ENCODE assay signal across 12 cellular contexts in the genomic region with DNA sequence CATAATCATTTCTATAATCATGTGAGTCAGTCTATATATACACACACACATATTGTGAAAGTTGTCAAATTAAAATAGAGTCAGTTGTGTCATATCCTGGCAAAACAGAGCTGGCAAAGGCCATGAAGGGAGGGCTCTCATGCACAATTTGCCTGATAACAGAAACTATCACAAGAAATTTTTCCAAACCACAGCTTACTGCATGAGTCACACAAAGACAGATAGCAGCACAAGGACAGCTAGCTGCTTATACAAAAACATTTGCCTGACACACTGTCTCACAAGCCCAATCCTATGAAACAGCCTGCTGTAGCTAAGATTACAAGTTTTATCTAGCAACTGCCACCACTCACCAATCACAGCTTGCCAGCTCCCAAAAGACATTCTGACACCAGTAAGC.
DNase-seq lines count a peak whose midpoint lies in the region; ATAC-seq lines count a peak whose summit lies in the region.
"Had no signal": no experiment of that assay in that cellular context is flagged by ENCODE, and none has a peak within 500 bp of the region (broad histone marks: within the 10 kb centered on the region; RNA-seq: fewer than 3 reads in every experiment).

No MANE protein-coding gene starts in this region.

- no peaks in the 10 kb centered on the region for H3K27me3 Mint-ChIP-seq in activated naive CD8-positive, alpha-beta T cell treated with anti-CD3 and anti-CD28 coated beads for 36 hours
- no peaks in the 10 kb centered on the region for H3K27me3 Mint-ChIP-seq in CD8-positive, alpha-beta memory T cell
- H3K27me3 Mint-ChIP-seq: B cell had no signal

- no peaks in the 10 kb centered on the region for H3K36me3 ChIP-seq in CD8-positive, alpha-beta memory T cell (ENCODE audit: insufficient read depth, low read length)
- H3K36me3 ChIP-seq: tibial artery had no signal

- H3K4me3 Mint-ChIP-seq in activated naive CD8-positive, alpha-beta T cell treated with anti-CD3 and anti-CD28 coated beads for 36 hours: no peak overlapping the region
- H3K4me3 Mint-ChIP-seq in CD8-positive, alpha-beta memory T cell: no peak overlapping the region
- H3K4me3 Mint-ChIP-seq: B cell had no signal

- peak; percentile 92 for DNase-seq in A172 (ENCODE audit: low spot score)
- peak in 54 of 76 experiments; percentile 1 to 91 (median 44) for DNase-seq in HUDEP-2 (lab: John Stamatoyannopoulos, UW; ENCODE audit: unreplicated experiment in 76 of 76)
- peak; percentile 1 for DNase-seq in activated naive CD8-positive, alpha-beta T cell treated with anti-CD3 and anti-CD28 coated beads for 36 hours
- DNase-seq in left ventricle myocardium superior: no peak
- DNase-seq in NCI-H345 treated with DMSO at 0.1 percent for 48 hours (lab: John Stamatoyannopoulos, UW; ENCODE audit: unreplicated experiment): no peak
- DNase-seq in kidney glomerular epithelial cell (lab: John Stamatoyannopoulos, UW): no peak
- no peak for DNase-seq in CD8-positive, alpha-beta memory T cell
- no peak for DNase-seq in activated CD4-positive, alpha-beta T cell treated with anti-CD3 and anti-CD28 coated beads for 1 hour
- DNase-seq: NCI-H187 treated with DMSO at 0.1 percent for 48 hours, tibial artery had no signal

- H3K36me3 Mint-ChIP-seq in activated naive CD8-positive, alpha-beta T cell treated with anti-CD3 and anti-CD28 coated beads for 36 hours: no peaks in the 10 kb centered on the region
- H3K36me3 Mint-ChIP-seq in CD8-positive, alpha-beta memory T cell: no peaks in the 10 kb centered on the region

- H3K9me3 ChIP-seq in CD8-positive, alpha-beta memory T cell (ENCODE audit: low read length): no peaks in the 10 kb centered on the region
- H3K9me3 ChIP-seq: tibial artery had no signal

- no peaks in the 10 kb centered on the region for H3K9me3 Mint-ChIP-seq in activated naive CD8-positive, alpha-beta T cell treated with anti-CD3 and anti-CD28 coated beads for 36 hours
- peaks cover 0 to 4% (median 0%) of the 10 kb centered on the region in 5 donors for H3K9me3 Mint-ChIP-seq in CD8-positive, alpha-beta memory T cell

- intact Hi-C loops in left ventricle myocardium superior (cut with micrococcal nuclease): no loop called here

- no peak overlapping the region for H3K4me3 ChIP-seq in CD8-positive, alpha-beta memory T cell (ENCODE audit: low read length)
- H3K4me3 ChIP-seq: tibial artery had no signal

- no peaks in the 10 kb centered on the region for H3K4me1 ChIP-seq in CD8-positive, alpha-beta memory T cell (ENCODE audit: insufficient read depth, low read length)
- H3K4me1 ChIP-seq: tibial artery had no signal

- CTCF ChIA-PET in CD8-positive, alpha-beta memory T cell (lab: Charles Lee): no interaction called here

- no peak overlapping the region for H3K27ac ChIP-seq in CD8-positive, alpha-beta memory T cell (ENCODE audit: low read depth, low read length)
- H3K27ac ChIP-seq: tibial artery had no signal

- H3K4me1 Mint-ChIP-seq in activated naive CD8-positive, alpha-beta T cell treated with anti-CD3 and anti-CD28 coated beads for 36 hours: peaks cover 3% of the 10 kb centered on the region
- no peaks in the 10 kb centered on the region for H3K4me1 Mint-ChIP-seq in CD8-positive, alpha-beta memory T cell

- POLR2A ChIA-PET in CD8-positive, alpha-beta memory T cell (lab: Charles Lee): no interaction called here

- no peaks in the 10 kb centered on the region for H3K27me3 ChIP-seq in CD8-positive, alpha-beta memory T cell (ENCODE audit: insufficient read depth, low read length, poor library complexity, severe bottlenecking)
- H3K27me3 ChIP-seq: tibial artery had no signal

- peak; percentile 62 for ATAC-seq in left ventricle myocardium superior
- ATAC-seq: esophagus mucosa had no signal

- H3K27ac Mint-ChIP-seq in activated naive CD8-positive, alpha-beta T cell treated with anti-CD3 and anti-CD28 coated beads for 36 hours: no peak overlapping the region
- H3K27ac Mint-ChIP-seq in CD8-positive, alpha-beta memory T cell: no peak overlapping the region
- H3K27ac Mint-ChIP-seq: B cell had no signal

Comparison
In these comparisons a context has a peak if more than half of its experiments do, and no peak if none do; other contexts are left out.
1. DNase-seq: peak in A172 (single experiment), HUDEP-2 (54 of 76) and activated naive CD8-positive, alpha-beta T cell treated with anti-CD3 and anti-CD28 coated beads for 36 hours (single experiment); none in left ventricle myocardium superior (single experiment), NCI-H345 treated with DMSO at 0.1 percent for 48 hours (single experiment), kidney glomerular epithelial cell (single experiment), CD8-positive, alpha-beta memory T cell (0 of 5) and activated CD4-positive, alpha-beta T cell treated with anti-CD3 and anti-CD28 coated beads for 1 hour (single experiment).